Comparison of ENCODE assay signal across 8 cellular contexts in genomic region chr2:130183500-130184373, GRCh38. TPM values are rescaled to one million over a fixed set of nuclear protein-coding genes. Genes with fewer than 3 reads are reported as not detected.
DNase-seq lines count a peak whose midpoint lies in the region; ATAC-seq and TF ChIP-seq lines count a peak whose summit lies in the region.

No MANE protein-coding gene starts in this region.

- H4K20me1 ChIP-seq in DND-41 (ENCODE audit: insufficient read depth, low read length) (peaks cover 49% of the 10 kb centered on the region), PC-9 (ENCODE audit: insufficient read depth) (no peaks in the 10 kb centered on the region)

- H3K9me3 ChIP-seq in DND-41 (ENCODE audit: insufficient read depth, low read length, severe bottlenecking) (no peaks in the 10 kb centered on the region), PC-9 (ENCODE audit: insufficient read depth, low read depth) (no peaks in the 10 kb centered on the region), endocrine pancreas (ENCODE audit: control insufficient read depth, low read length) (no peaks in the 10 kb centered on the region)

- H3K79me2 ChIP-seq in DND-41 (ENCODE audit: insufficient read depth, low read length) (peaks cover 76% of the 10 kb centered on the region), PC-9 (ENCODE audit: low read depth) (peaks cover 43% of the 10 kb centered on the region)

- H3K4me3 ChIP-seq in DND-41 (ENCODE audit: low read depth in 1 of 2, low read length in 2 of 2) = peak overlapping the region; percentile 36 to 94; a peak in 3 of 4 replicates
- peak overlapping the region; percentile 63; the same call in 1 of the 2 replicates for H3K4me3 ChIP-seq in PC-9
- H3K4me3 ChIP-seq in endocrine pancreas (ENCODE audit: control insufficient read depth, insufficient read depth, low read length) = no peak overlapping the region

- BruUV-seq in PC-9 (replicated peaks; lab: Mats Ljungman, UMichigan) = TSS peak; percentile 44

- TF ChIP-seq CTCF in DND-41 (IDR thresholded peaks at IDR 0.05; ENCODE audit: borderline replicate concordance, extremely low read depth, low read length, poor library complexity, severe bottlenecking) = no peak
- no peak for TF ChIP-seq CTCF in PC-9 (conservative IDR thresholded peaks at IDR 0.05)

- intact Hi-C loops in PC-9 (cut with micrococcal nuclease; ENCODE audit: unreplicated experiment) = loop anchor here (5.0 kb wide), 1 partner anchor 59 kb away; no protein-coding TSS in a partner anchor

- 0 out of 2 replicates have a peak, but pooled peaks cover 5% of the 10 kb centered on the region for H3F3A ChIP-seq in PC-9 (ENCODE audit: insufficient read depth, low read depth)

- DNase-seq in DND-41 (no peak), PC-9 (no peak), nucleus accumbens (lab: John Stamatoyannopoulos, UW) (peak in 34 of 56 donors; percentile 7 to 64 (median 26)), NCI-H226 (no peak), NCI-H187 (lab: John Stamatoyannopoulos, UW) (no peak), KBM-7 (no peak)
- no peak for DNase-seq in activated CD4-positive, CD25-positive, alpha-beta regulatory T cell treated with anti-CD3 and anti-CD28 coated beads, Interleukin-2, amount 50 U/mL, for 72 hours

- H3K36me3 ChIP-seq in DND-41 (ENCODE audit: insufficient read depth, low read length) (peaks cover 49% of the 10 kb centered on the region), PC-9 (ENCODE audit: low read depth) (no peaks in the 10 kb centered on the region), endocrine pancreas (ENCODE audit: control insufficient read depth, insufficient read depth, low read length) (no peaks in the 10 kb centered on the region)

- H3K4me2 ChIP-seq in DND-41 (ENCODE audit: insufficient read depth, low read length) (peak overlapping the region; percentile 89), PC-9 (peak overlapping the region; percentile 89)

- H3K27ac ChIP-seq in DND-41 (ENCODE audit: low read length) (peak overlapping the region; percentile 79), PC-9 (no peak overlapping the region)

- POLR2A ChIA-PET in PC-9 (lab: Charles Lee; ENCODE audit: unreplicated experiment) = no interaction called here

- in situ Hi-C loops in KBM-7 (cut with MboI; ENCODE audit: low pct_unique_long_range_greater_than_20kb, low sequenced_read_pairs) = no loop called here

- no peak overlapping the region for H2AFZ ChIP-seq in DND-41 (ENCODE audit: low read depth, low read length)
- H2AFZ ChIP-seq in PC-9 = 0 out of 2 replicates have a peak overlapping the region, but pooled peaks have one; percentile 66

- ATAC-seq in DND-41 (ENCODE audit: insufficient read depth, low read depth) = no peak

- peaks cover 38% of the 10 kb centered on the region for H3K4me1 ChIP-seq in DND-41 (ENCODE audit: insufficient read depth, low read length)
- H3K4me1 ChIP-seq in PC-9 (replicated peaks; ENCODE audit: insufficient read depth) = 0 out of 2 replicates have a peak, but pooled peaks cover 4% of the 10 kb centered on the region
- H3K4me1 ChIP-seq in endocrine pancreas (ENCODE audit: control insufficient read depth, insufficient read depth, low read length) = peaks cover 4% of the 10 kb centered on the region

- CTCF ChIA-PET in PC-9 (lab: Charles Lee) = no interaction called here

- no peaks in the 10 kb centered on the region for H3K27me3 ChIP-seq in DND-41 (ENCODE audit: insufficient read depth, low read length, poor library complexity)
- no peaks in the 10 kb centered on the region for H3K27me3 ChIP-seq in PC-9 (ENCODE audit: insufficient read depth, low read depth)
- H3K27me3 ChIP-seq in endocrine pancreas (ENCODE audit: control insufficient read depth, insufficient read depth, low read length) = no peaks in the 10 kb centered on the region

- H3K9me2 ChIP-seq in PC-9 (ENCODE audit: insufficient read depth) = no peaks in the 10 kb centered on the region

- peak overlapping the region; percentile 87 for H3K9ac ChIP-seq in DND-41 (ENCODE audit: low read depth, low read length)
- peak overlapping the region; percentile 0 for H3K9ac ChIP-seq in endocrine pancreas (ENCODE audit: control insufficient read depth, insufficient read depth, low read length)

RNA-seq across cellular contexts. Expression of gene MZT2B, which starts 1.7 kb away (rescaled TPM):
- total RNA-seq in PC-9 (2021) = 313 and 357 TPM in 2 replicates

RNA-seq across cellular contexts. Expression of gene SMPD4, which starts 2.3 kb away (rescaled TPM):
- total RNA-seq in PC-9 (2021) = 77.9 and 84.1 TPM in 2 replicates

RNA-seq across cellular contexts. Expression of gene TUBA3E, which starts 14.5 kb away (rescaled TPM):
- total RNA-seq in PC-9 (2021) = not detected in 2 replicates

RNA-seq across cellular contexts. Expression of gene CCDC74B, which starts 38.8 kb away (rescaled TPM):
- total RNA-seq in PC-9 (2021) = 1.9 and 2.4 TPM in 2 replicates

RNA-seq across cellular contexts. Expression of gene POTEF, which starts 54.7 kb away (rescaled TPM):
- not detected in 2 replicates for total RNA-seq in PC-9 (2021)

Comparison
In these comparisons a context has a peak if more than half of its experiments do, and no peak if none do; other contexts are left out.
1. DNase-seq: peak in nucleus accumbens (34 of 56); none in DND-41 (single experiment), PC-9 (0 of 2), NCI-H226 (single experiment), activated CD4-positive, CD25-positive, alpha-beta regulatory T cell treated with anti-CD3 and anti-CD28 coated beads, Interleukin-2, amount 50 U/mL, for 72 hours (single experiment), NCI-H187 (0 of 2) and KBM-7 (single experiment).